In the genomic region with DNA sequence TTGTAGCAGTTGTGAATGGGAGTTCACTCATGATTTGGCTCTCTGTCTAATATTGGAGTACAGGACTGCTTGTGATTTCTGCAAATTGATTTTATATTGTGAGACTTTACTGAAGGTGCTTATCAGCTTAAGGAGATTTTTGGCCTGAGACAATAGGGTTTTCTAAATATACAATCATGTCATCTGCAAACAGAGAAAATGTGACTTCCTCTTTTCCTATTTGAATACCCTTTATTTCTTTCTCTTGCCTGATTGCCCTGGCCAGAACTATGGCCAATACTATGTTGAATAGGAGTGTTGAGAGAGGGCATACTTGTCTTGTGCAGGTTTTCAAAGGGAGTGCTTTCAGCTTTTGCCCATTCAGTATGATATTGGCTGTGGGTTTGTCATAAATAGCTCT, we compare ENCODE assay signal across 1 cellular context. TPM values are rescaled to one million over a fixed set of nuclear protein-coding genes. Genes with fewer than 3 reads are reported as not detected.
"Had no signal": no experiment of that assay in that cellular context is flagged by ENCODE, and none has a peak within 500 bp of the region (broad histone marks: within the 10 kb centered on the region; RNA-seq: fewer than 3 reads in every experiment).

No MANE protein-coding gene starts in this region.

RNA-seq across cellular contexts. Expression of a gene that starts 28.1 kb away (rescaled TPM):
- total RNA-seq: G401 had no signal

RNA-seq across cellular contexts. Expression of a gene that starts 50.3 kb away (rescaled TPM):
- total RNA-seq: G401 had no signal
